Comparison of ENCODE assay signal across 8 cellular contexts in the genomic region with DNA sequence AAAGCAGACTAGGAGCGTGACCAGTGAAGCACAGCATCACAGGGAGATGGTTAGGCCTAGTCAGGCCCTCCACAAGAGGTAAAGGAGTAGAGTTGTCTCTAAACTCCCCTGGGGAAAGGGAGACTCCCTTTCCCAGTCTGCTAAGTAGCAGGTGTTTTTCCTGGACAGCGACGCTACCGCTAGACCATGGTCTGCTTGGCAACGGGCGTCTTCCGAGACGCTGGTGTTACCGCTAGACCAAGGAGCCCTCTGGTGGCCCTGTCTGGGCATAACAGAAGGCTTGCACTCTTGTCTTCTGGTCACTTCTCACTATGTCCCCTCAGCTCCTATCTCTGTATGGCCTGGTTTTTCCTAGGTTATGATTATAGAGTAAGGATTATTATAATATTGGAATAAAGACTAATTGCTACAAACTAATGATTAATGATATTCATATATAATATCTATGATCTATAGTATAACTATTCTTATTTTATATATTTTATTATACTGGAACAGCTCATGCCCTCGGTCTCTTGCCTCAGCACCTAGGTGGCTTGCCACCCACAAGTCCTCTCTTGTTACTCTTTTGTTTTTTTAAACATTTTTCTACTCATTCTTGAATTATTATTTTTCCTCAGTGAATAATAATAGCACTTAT. TPM values are rescaled to one million over a fixed set of nuclear protein-coding genes. Genes with fewer than 3 reads are reported as not detected.
DNase-seq lines count a peak whose midpoint lies in the region; ATAC-seq and TF ChIP-seq lines count a peak whose summit lies in the region.
"Not testable (repeated sequence)": the region's sequence is repeated elsewhere in the genome, so short reads cannot be mapped to it uniquely, and the experiment has no call there.

No MANE protein-coding gene starts in this region.

- not testable (repeated sequence) for H3K36me3 ChIP-seq in MM.1S (replicated peaks; ENCODE audit: insufficient read depth, low read length)

- not testable (repeated sequence) for H3F3A ChIP-seq in MM.1S (ENCODE audit: insufficient read depth, low read length)

- intact Hi-C loops in posterior vena cava (cut with DNase I) = not testable (repeated sequence)

- H3K4me3 Mint-ChIP-seq in chondrocyte (ENCODE audit: unreplicated experiment) = not testable (repeated sequence)
- peak overlapping the region in 1 of 5 donors; percentile 1 for H3K4me3 Mint-ChIP-seq in immature natural killer cell
- H3K4me3 Mint-ChIP-seq in stimulated activated naive CD8-positive, alpha-beta T cell treated with anti-CD3 and anti-CD28 coated beads, Interleukin-15, amount 100 ng/mL, for 72 hours = peak overlapping the region in 1 of 2 donors; percentile 1

- DNase-seq in DMS114 treated with DMSO at 0.1 percent for 48 hours (lab: John Stamatoyannopoulos, UW; ENCODE audit: unreplicated experiment) = peak; percentile 18
- DNase-seq in MM.1S = peak; percentile 30
- DNase-seq in SHP77 (lab: John Stamatoyannopoulos, UW) = peak; percentile 63 to 67
- peak; percentile 40 for DNase-seq in activated T-cell treated with anti-CD3 and anti-CD28 coated beads for 24 hours (ENCODE audit: low read depth)
- DNase-seq in chondrocyte (ENCODE audit: low spot score) = not testable (repeated sequence)
- peak; percentile 44 to 54 (median 54) for DNase-seq in immature natural killer cell
- peak; percentile 87 for DNase-seq in posterior vena cava (ENCODE audit: low spot score)
- peak; percentile 42 to 61 for DNase-seq in stimulated activated naive CD8-positive, alpha-beta T cell treated with anti-CD3 and anti-CD28 coated beads, Interleukin-15, amount 100 ng/mL, for 72 hours

- not testable (repeated sequence) for H3K27me3 Mint-ChIP-seq in chondrocyte (ENCODE audit: low read depth)
- H3K27me3 Mint-ChIP-seq in immature natural killer cell (ENCODE audit: low read depth in 3 of 3) = peaks cover 23 to 31% (median 25%) of the 10 kb centered on the region in 3 donors
- H3K27me3 Mint-ChIP-seq in stimulated activated naive CD8-positive, alpha-beta T cell treated with anti-CD3 and anti-CD28 coated beads, Interleukin-15, amount 100 ng/mL, for 72 hours = peaks cover 13% of the 10 kb centered on the region

- not testable (repeated sequence) for H2AFZ ChIP-seq in MM.1S (ENCODE audit: low read length)

- H3K4me3 ChIP-seq in MM.1S (ENCODE audit: low read length) = not testable (repeated sequence)

- H3K4me2 ChIP-seq in MM.1S (ENCODE audit: low read depth, low read length) = not testable (repeated sequence)

- ATAC-seq in stimulated activated naive CD8-positive, alpha-beta T cell treated with anti-CD3 and anti-CD28 coated beads, Interleukin-15, amount 100 ng/mL, for 72 hours = not testable (repeated sequence)

- H3K9ac ChIP-seq in MM.1S (ENCODE audit: low read length) = not testable (repeated sequence)

- H3K9me3 Mint-ChIP-seq in chondrocyte (ENCODE audit: low read depth) = peaks cover 14% of the 10 kb centered on the region
- H3K9me3 Mint-ChIP-seq in immature natural killer cell; stimulated activated naive CD8-positive, alpha-beta T cell treated with anti-CD3 and anti-CD28 coated beads, Interleukin-15, amount 100 ng/mL, for 72 hours: not testable (repeated sequence)

- not testable (repeated sequence) for H4K20me1 ChIP-seq in MM.1S (ENCODE audit: insufficient read depth, low read length)

- H3K4me1 Mint-ChIP-seq in chondrocyte (ENCODE audit: low read depth) (peaks cover 12% of the 10 kb centered on the region), immature natural killer cell (peaks cover 17 to 20% of the 10 kb centered on the region in 2 donors)
- H3K4me1 Mint-ChIP-seq in stimulated activated naive CD8-positive, alpha-beta T cell treated with anti-CD3 and anti-CD28 coated beads, Interleukin-15, amount 100 ng/mL, for 72 hours = peaks cover 11% of the 10 kb centered on the region

- H3K79me2 ChIP-seq in MM.1S (ENCODE audit: low read length) = not testable (repeated sequence)

- H3K36me3 Mint-ChIP-seq in chondrocyte (ENCODE audit: low read depth); immature natural killer cell: not testable (repeated sequence)

- H3K27me3 ChIP-seq in MM.1S (replicated peaks; ENCODE audit: insufficient read depth, low read length) = not testable (repeated sequence)

- not testable (repeated sequence) for H3K4me1 ChIP-seq in MM.1S (ENCODE audit: low read length)

- H3K9me3 ChIP-seq in MM.1S (replicated peaks; ENCODE audit: insufficient read depth, low read length) = not testable (repeated sequence)

- not testable (repeated sequence) for H3K9me2 ChIP-seq in MM.1S (replicated peaks; ENCODE audit: insufficient read depth, low read length)

- not testable (repeated sequence) for H3K27ac Mint-ChIP-seq in chondrocyte (ENCODE audit: unreplicated experiment); stimulated activated naive CD8-positive, alpha-beta T cell treated with anti-CD3 and anti-CD28 coated beads, Interleukin-15, amount 100 ng/mL, for 72 hours
- H3K27ac Mint-ChIP-seq in immature natural killer cell = peak overlapping the region in 1 of 6 donors; percentile 26

- not testable (repeated sequence) for TF ChIP-seq CTCF in MM.1S (IDR thresholded peaks at IDR 0.05; ENCODE audit: low read length)
- peak; percentile 81 for TF ChIP-seq CTCF in chondrocyte (IDR thresholded peaks at IDR 0.05)

- not testable (repeated sequence) for H3K27ac ChIP-seq in MM.1S (ENCODE audit: low read length)

RNA-seq across cellular contexts. Expression of a gene that starts 28.2 kb away (rescaled TPM):
- total RNA-seq in chondrocyte (38.8 to 45.7 TPM (median 39.1 TPM) in 3 replicates), posterior vena cava (10 to 100 TPM; 48.3 to 77.8 TPM)
- 10 to 100 TPM; 73.8 to 95.4 (median 74.0) TPM for polyA plus RNA-seq in immature natural killer cell

RNA-seq across cellular contexts. Expression of a gene that starts 58.4 kb away (rescaled TPM):
- total RNA-seq in chondrocyte = 12.0 to 13.6 TPM (median 13.2 TPM) in 3 replicates
- polyA plus RNA-seq in immature natural killer cell = 10 to 100 TPM; 14.7 to 30.6 (median 20.9) TPM
- total RNA-seq in posterior vena cava = 10 to 100 TPM in 1 of 2 donors, 1 to 10 TPM in 1; 9.7 to 16.8 TPM
